ENCODE assay signal across 20 cellular contexts in the genomic region with DNA sequence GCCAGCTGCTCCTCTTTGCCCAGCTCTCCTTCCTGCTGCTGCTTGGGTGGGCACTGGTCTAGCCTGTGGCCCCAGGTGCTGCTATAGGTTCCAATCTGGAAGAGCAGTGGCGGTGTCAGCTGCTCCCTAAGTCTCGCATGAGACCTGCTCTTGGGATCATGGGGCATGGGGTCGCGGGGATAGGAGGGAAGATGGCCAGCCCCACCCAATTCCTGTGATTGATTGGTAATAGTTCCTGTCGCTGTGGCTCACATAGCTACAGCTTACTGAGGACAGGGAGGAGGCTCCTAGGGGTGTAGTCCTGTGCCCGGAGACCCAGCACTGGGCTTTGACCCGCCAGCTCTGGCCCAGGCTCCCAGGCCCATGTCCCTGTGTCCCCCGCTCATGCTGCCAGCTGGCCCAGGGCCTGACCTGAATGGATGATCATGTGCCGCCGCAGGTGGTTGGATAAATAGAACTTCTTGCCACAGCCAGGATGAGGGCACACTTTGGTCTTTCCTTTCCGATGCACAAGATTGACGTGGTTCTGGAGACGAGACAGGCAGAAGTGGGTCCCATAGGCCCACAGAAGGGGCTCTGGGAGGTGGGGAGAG. TPM values are rescaled to one million over a fixed set of nuclear protein-coding genes. Genes with fewer than 3 reads are reported as not detected.
"Had no signal": no experiment of that assay in that cellular context is flagged by ENCODE, and none has a peak within 500 bp of the region (broad histone marks: within the 10 kb centered on the region; RNA-seq: fewer than 3 reads in every experiment).

No MANE protein-coding gene starts in this region.

- H3K4me3 Mint-ChIP-seq: activated naive CD8-positive, alpha-beta T cell; naive thymus-derived CD4-positive, alpha-beta T cell; T-helper 1 cell treated with Interleukin-12 subunit alpha and Interleukin-12 subunit beta and Interleukin-4 antibody, amounts not matched to agents 30 μg/mL and 1 μg/mL, for 36 hours had no signal

- DNase-seq: activated effector memory CD4-positive, alpha-beta T cell treated with Interleukin-2 at 50 U/mL for 16 hours; activated T-cell treated with anti-CD3 and anti-CD28 coated beads, Interleukin-2, amount 50 U/mL, for 1 hour; brain microvascular endothelial cell; cerebellar nuclear complex; left cardiac atrium; naive thymus-derived CD4-positive, alpha-beta T cell; sigmoid colon; stimulated activated naive CD8-positive, alpha-beta T cell treated with anti-CD3 and anti-CD28 coated beads, Interleukin-15, Interleukin-2, amounts not matched to agents 100 U/mL and 50 U/mL, for 24 hours had no signal

- H3K4me3 ChIP-seq: esophagus muscularis mucosa, sigmoid colon, suprapubic skin had no signal

- ATAC-seq: left cardiac atrium; naive thymus-derived CD4-positive, alpha-beta T cell; stimulated activated naive CD8-positive, alpha-beta T cell treated with anti-CD3 and anti-CD28 coated beads, Interleukin-15, Interleukin-2, amounts not matched to agents 100 U/mL and 50 U/mL, for 24 hours had no signal

- FAIRE-seq: endometrium, urothelium cell line had no signal

- H3K9me3 Mint-ChIP-seq: naive thymus-derived CD4-positive, alpha-beta T cell; T-helper 1 cell treated with Interleukin-12 subunit alpha and Interleukin-12 subunit beta and Interleukin-4 antibody, amounts not matched to agents 30 μg/mL and 1 μg/mL, for 36 hours had no signal

- H3K36me3 ChIP-seq: brain microvascular endothelial cell had no signal

- H3K27ac ChIP-seq: brain microvascular endothelial cell, esophagus muscularis mucosa, sigmoid colon, suprapubic skin had no signal

- H3K9me3 ChIP-seq: esophagus muscularis mucosa, sigmoid colon, suprapubic skin had no signal

- H3K27ac Mint-ChIP-seq: activated naive CD8-positive, alpha-beta T cell; T-helper 1 cell treated with Interleukin-12 subunit alpha and Interleukin-12 subunit beta and Interleukin-4 antibody, amounts not matched to agents 30 μg/mL and 1 μg/mL, for 36 hours had no signal

RNA-seq across cellular contexts. Expression of gene ELAVL3, which starts 4.5 kb away (rescaled TPM):
- total RNA-seq: dermis microvascular lymphatic vessel endothelial cell, fibroblast of villous mesenchyme, lung microvascular endothelial cell, mononuclear cell, omental fat pad, pulmonary artery endothelial cell, suprapubic skin had no signal
- polyA plus RNA-seq: naive thymus-derived CD4-positive, alpha-beta T cell had no signal

RNA-seq across cellular contexts. Expression of gene ODAD3, which starts 50.4 kb away (rescaled TPM):
- total RNA-seq: lung microvascular endothelial cell; mononuclear cell; naive thymus-derived CD4-positive, alpha-beta T cell; sigmoid colon had no signal
- polyA plus RNA-seq: naive thymus-derived CD4-positive, alpha-beta T cell had no signal
